In genomic region chr3:160225181-160226025, GRCh38 we compare ENCODE assay signal across 8 cellular contexts. TPM values are rescaled to one million over a fixed set of nuclear protein-coding genes. Genes with fewer than 3 reads are reported as not detected.
DNase-seq lines count a peak whose midpoint lies in the region; ATAC-seq and TF ChIP-seq lines count a peak whose summit lies in the region.

TSS of gene C3orf80 (plus strand) at chr3:160225422. CDS start at chr3:160225636, 214 bp downstream.

- H3K79me2 ChIP-seq in OCI-LY1 (ENCODE audit: insufficient read depth, low read length), result no peaks in the 10 kb centered on the region

- H3K36me3 ChIP-seq in OCI-LY1 (ENCODE audit: insufficient read depth, low read length), result no peaks in the 10 kb centered on the region

- ATAC-seq in GM21390 (IDR thresholded peaks at IDR 0.05; ENCODE audit: unreplicated experiment) (peak; percentile 86), omental fat pad (ENCODE audit: low FRiP score) (peak; percentile 89)

- peaks cover 11% of the 10 kb centered on the region for H3K27me3 ChIP-seq in OCI-LY1 (ENCODE audit: insufficient read depth, low read length)

- H3K4me3 ChIP-seq in OCI-LY1 (ENCODE audit: low read depth, low read length, poor library complexity, severe bottlenecking), result peak within 1 kb of the TSS; percentile 61

- peak; percentile 31; the same call in 1 of the 2 replicates for TF ChIP-seq CTCF in OCI-LY1 (IDR thresholded peaks at IDR 0.05; ENCODE audit: low read length)
- TF ChIP-seq CTCF in omental fat pad (IDR thresholded peaks at IDR 0.05), result no peak

- H3F3A ChIP-seq in OCI-LY1 (ENCODE audit: insufficient read depth, low read length), result no peaks in the 10 kb centered on the region

- peaks cover 10% of the 10 kb centered on the region for H3K4me1 ChIP-seq in OCI-LY1 (ENCODE audit: insufficient read depth, low read length, severe bottlenecking)

- no peak within 1 kb of the TSS for H3K27ac ChIP-seq in OCI-LY1 (ENCODE audit: low read depth, low read length, poor library complexity, severe bottlenecking)

- H3K4me2 ChIP-seq in OCI-LY1 (ENCODE audit: low read length), result peak within 1 kb of the TSS; percentile 79

- no peaks in the 10 kb centered on the region for H3K9me2 ChIP-seq in OCI-LY1 (ENCODE audit: low read depth, low read length)

- no peaks in the 10 kb centered on the region for H3K9me3 ChIP-seq in OCI-LY1 (ENCODE audit: low read length)

- H4K20me1 ChIP-seq in OCI-LY1 (ENCODE audit: insufficient read depth, low read length), result no peaks in the 10 kb centered on the region

- H2AFZ ChIP-seq in OCI-LY1 (ENCODE audit: low read length), result no peak within 1 kb of the TSS

- DNase-seq in DMS79 treated with DMSO at 0.1 percent for 48 hours (lab: John Stamatoyannopoulos, UW), result peak; percentile 53
- peak; percentile 76 for DNase-seq in HK-2 (ENCODE audit: unreplicated experiment)
- DNase-seq in activated gamma-delta T cell (lab: John Stamatoyannopoulos, UW), result peak; percentile 15
- peak; percentile 29 for DNase-seq in globus pallidus (ENCODE audit: low spot score)
- no peak for DNase-seq in omental fat pad (ENCODE audit: low spot score)
- DNase-seq in OCI-M2 (lab: John Stamatoyannopoulos, UW; ENCODE audit: unreplicated experiment), result no peak

- peak within 1 kb of the TSS; percentile 32; the same call in 1 of the 2 replicates for H3K9ac ChIP-seq in OCI-LY1 (ENCODE audit: low read length)

RNA-seq across cellular contexts. Expression of gene C3orf80, which starts in this region (rescaled TPM):
- total RNA-seq in omental fat pad, result under 1 TPM; 0.24 to 0.95 (median 0.33) TPM

Comparison
In these comparisons a context has a peak if more than half of its experiments do, and no peak if none do; other contexts are left out.
1. Peak in ATAC-seq in omental fat pad; RNA of the gene not detected or under 1 TPM.
2. DNase-seq: peak in DMS79 treated with DMSO at 0.1 percent for 48 hours (single experiment), HK-2 (single experiment), activated gamma-delta T cell (single experiment) and globus pallidus (single experiment); none in omental fat pad (single experiment) and OCI-M2 (single experiment).